Comparison of ENCODE assay signal across 9 cellular contexts in the genomic region with DNA sequence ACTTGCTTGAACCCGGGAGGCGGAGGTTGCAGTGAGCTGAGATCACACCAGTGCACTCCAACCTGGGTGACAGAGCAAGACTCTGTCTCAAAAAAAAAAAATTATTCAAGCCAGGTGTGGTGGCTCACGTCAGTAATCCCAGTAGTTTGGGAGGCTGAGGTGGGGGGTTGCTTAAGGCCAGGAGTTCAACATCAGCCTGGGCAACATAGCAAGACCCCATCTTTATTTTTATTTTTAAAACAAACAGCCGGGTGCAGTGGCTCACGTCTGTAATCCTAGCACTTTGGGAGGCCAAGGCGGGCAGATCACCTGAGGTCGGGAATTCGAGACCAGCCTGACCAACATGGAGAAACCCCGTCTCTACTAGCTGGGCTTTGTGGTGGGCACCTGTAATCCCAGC. TPM values are rescaled to one million over a fixed set of nuclear protein-coding genes. Genes with fewer than 3 reads are reported as not detected.
"Had no signal": no experiment of that assay in that cellular context is flagged by ENCODE, and none has a peak within 500 bp of the region (broad histone marks: within the 10 kb centered on the region; RNA-seq: fewer than 3 reads in every experiment).

No MANE protein-coding gene starts in this region.

RNA-seq across cellular contexts. Expression of a gene that starts 12.0 kb away (rescaled TPM):
- total RNA-seq: left cardiac atrium, left lobe of liver, left ventricle myocardium inferior, left ventricle myocardium superior, lung microvascular endothelial cell, mesenteric fat pad, myocyte had no signal
- polyA plus RNA-seq: keratinocyte, liver had no signal
